17 cellular contexts compared by ENCODE assay signal in the genomic region with DNA sequence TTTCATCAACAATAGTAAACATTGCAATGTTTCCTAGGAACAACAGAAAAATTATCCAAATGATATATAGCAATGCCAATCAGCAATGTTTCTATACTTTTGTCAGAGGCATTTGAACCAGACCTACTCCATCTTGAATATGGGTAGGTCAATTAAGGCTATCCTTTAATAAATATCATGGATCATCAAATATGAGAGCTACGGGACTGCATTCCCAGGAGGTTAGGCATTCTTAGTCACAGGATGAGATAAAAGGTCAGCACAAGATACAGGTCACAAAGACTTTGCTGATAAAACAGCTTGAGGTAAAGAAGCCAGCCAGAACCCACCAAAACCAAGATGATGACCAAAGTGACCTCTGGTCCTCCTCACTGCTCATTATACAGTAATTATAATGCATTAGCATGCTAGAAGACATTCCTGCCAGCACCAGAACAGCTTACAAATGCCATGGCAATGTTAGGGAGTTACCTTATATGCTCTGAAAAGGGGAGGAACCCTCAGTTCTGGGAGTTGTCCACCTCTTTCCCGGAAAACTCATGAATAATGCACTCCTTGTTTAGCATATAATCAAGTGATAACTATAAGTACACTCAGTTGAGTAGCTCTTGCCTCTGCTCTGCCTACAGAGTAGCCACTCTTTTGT. TPM values are rescaled to one million over a fixed set of nuclear protein-coding genes. Genes with fewer than 3 reads are reported as not detected.
DNase-seq lines count a peak whose midpoint lies in the region; ATAC-seq and TF ChIP-seq lines count a peak whose summit lies in the region.
"Had no signal": no experiment of that assay in that cellular context is flagged by ENCODE, and none has a peak within 500 bp of the region (broad histone marks: within the 10 kb centered on the region; RNA-seq: fewer than 3 reads in every experiment).

No MANE protein-coding gene starts in this region.

- H3K27ac ChIP-seq in SK-N-SH (ENCODE audit: low read depth in 2 of 2, low read length in 1 of 2), result no peak overlapping the region
- H3K27ac ChIP-seq in lower lobe of right lung, result peak overlapping the region; percentile 76
- H3K27ac ChIP-seq in upper lobe of right lung, result peak overlapping the region; percentile 71
- H3K27ac ChIP-seq: KMS-11, VCaP had no signal

- no peaks in the 10 kb centered on the region for H3K27me3 Mint-ChIP-seq in dendritic cell treated with granulocyte-macrophage colony-stimulating factor and Interleukin-4, amounts not matched to agents 40 ng/mL and 50 ng/mL, for 4 days

- POLR2A ChIA-PET in SK-N-SH (lab: Yijun Ruan, JAX), result no interaction called here

- TF ChIP-seq CTCF in SK-N-SH (IDR thresholded peaks at IDR 0.05) (no peak), lower lobe of right lung (IDR thresholded peaks at IDR 0.05) (no peak), upper lobe of right lung (IDR thresholded peaks at IDR 0.05) (no peak)

- intact Hi-C loops in dendritic cell treated with granulocyte-macrophage colony-stimulating factor and Interleukin-4, amounts not matched to agents 40 ng/mL and 50 ng/mL, for 4 days (cut with micrococcal nuclease), result no loop called here
- intact Hi-C loops in lower lobe of right lung (cut with DNase I) (no loop called here), upper lobe of right lung (cut with DNase I) (no loop called here)

- WGBS in SK-N-SH (ENCODE audit: low lambda C conversion rate), result 49% methylated on average over 2 of the region's 2 CpGs

- H3K27ac Mint-ChIP-seq in dendritic cell treated with granulocyte-macrophage colony-stimulating factor and Interleukin-4, amounts not matched to agents 40 ng/mL and 50 ng/mL, for 4 days, result peak overlapping the region; percentile 92
- H3K27ac Mint-ChIP-seq in activated naive CD4-positive, alpha-beta T cell treated with anti-CD3 and anti-CD28 coated beads, Interleukin-2, amount 50 U/mL, for 72 hours, result no peak overlapping the region
- H3K27ac Mint-ChIP-seq: CD4-positive, alpha-beta T cell; stimulated activated naive CD8-positive, alpha-beta T cell treated with anti-CD3 and anti-CD28 coated beads, Interleukin-15, amount 100 ng/mL, for 72 hours had no signal

- no peaks in the 10 kb centered on the region for H3K9me2 ChIP-seq in SK-N-SH

- H3K4me1 Mint-ChIP-seq in dendritic cell treated with granulocyte-macrophage colony-stimulating factor and Interleukin-4, amounts not matched to agents 40 ng/mL and 50 ng/mL, for 4 days (ENCODE audit: low read depth), result peaks cover 62% of the 10 kb centered on the region

- CTCF ChIA-PET in SK-N-SH (lab: Yijun Ruan, JAX), result interaction anchor here (1.3 kb wide), 1 partner anchor 9 kb away, joined by 3 read pairs; no protein-coding TSS in a partner anchor

- H3K4me2 ChIP-seq in SK-N-SH, result no peak overlapping the region
- H3K4me2 ChIP-seq: KMS-11 had no signal

- TF ChIP-seq EP300 in SK-N-SH (IDR thresholded peaks at IDR 0.05; ENCODE audit: borderline replicate concordance in 1 of 2, low read depth in 1 of 2, low read length in 1 of 2), result no peak

- H3F3A ChIP-seq in SK-N-SH (replicated peaks; ENCODE audit: insufficient read depth), result peaks cover 14% of the 10 kb centered on the region

- H3K4me3 Mint-ChIP-seq in dendritic cell treated with granulocyte-macrophage colony-stimulating factor and Interleukin-4, amounts not matched to agents 40 ng/mL and 50 ng/mL, for 4 days, result no peak overlapping the region
- H3K4me3 Mint-ChIP-seq: stimulated activated naive CD8-positive, alpha-beta T cell treated with anti-CD3 and anti-CD28 coated beads, Interleukin-15, amount 100 ng/mL, for 72 hours had no signal

- H3K79me2 ChIP-seq in SK-N-SH (ENCODE audit: insufficient read depth), result no peaks in the 10 kb centered on the region

- no peaks in the 10 kb centered on the region for H3K9me3 Mint-ChIP-seq in dendritic cell treated with granulocyte-macrophage colony-stimulating factor and Interleukin-4, amounts not matched to agents 40 ng/mL and 50 ng/mL, for 4 days
- H3K9me3 Mint-ChIP-seq in activated naive CD4-positive, alpha-beta T cell treated with anti-CD3 and anti-CD28 coated beads, Interleukin-2, amount 50 U/mL, for 72 hours, result no peaks in the 10 kb centered on the region
- H3K9me3 Mint-ChIP-seq: CD4-positive, alpha-beta T cell; stimulated activated naive CD8-positive, alpha-beta T cell treated with anti-CD3 and anti-CD28 coated beads, Interleukin-15, amount 100 ng/mL, for 72 hours had no signal

- no peak overlapping the region for H3K9ac ChIP-seq in SK-N-SH
- H3K9ac ChIP-seq: KMS-11 had no signal

- H3K4me1 ChIP-seq in SK-N-SH (ENCODE audit: control insufficient read depth in 1 of 2, insufficient read depth in 2 of 2, low read depth in 1 of 2, low read length in 1 of 2) (peaks cover 0 to 14% of the 10 kb centered on the region in 2 experiments; a peak in 2 of 4 replicates), lower lobe of right lung (peaks cover 44% of the 10 kb centered on the region), upper lobe of right lung (peaks cover 29% of the 10 kb centered on the region)

- no peaks in the 10 kb centered on the region for H3K36me3 Mint-ChIP-seq in dendritic cell treated with granulocyte-macrophage colony-stimulating factor and Interleukin-4, amounts not matched to agents 40 ng/mL and 50 ng/mL, for 4 days (ENCODE audit: low read depth)
- no peaks in the 10 kb centered on the region for H3K36me3 Mint-ChIP-seq in activated naive CD4-positive, alpha-beta T cell treated with anti-CD3 and anti-CD28 coated beads, Interleukin-2, amount 50 U/mL, for 72 hours

- no peak for TF ChIP-seq RAD21 in SK-N-SH (IDR thresholded peaks at IDR 0.05; ENCODE audit: low read length)

- H3K27me3 ChIP-seq in SK-N-SH (ENCODE audit: insufficient read depth) (no peaks in the 10 kb centered on the region), lower lobe of right lung (ENCODE audit: low read depth) (no peaks in the 10 kb centered on the region), upper lobe of right lung (no peaks in the 10 kb centered on the region)

- no peak overlapping the region for H2AFZ ChIP-seq in SK-N-SH (ENCODE audit: low read depth)

- no peaks in the 10 kb centered on the region for H3K36me3 ChIP-seq in SK-N-SH (replicated peaks in 1 of 2; ENCODE audit: control insufficient read depth in 1 of 2, insufficient read depth in 2 of 2, low read length in 1 of 2)
- H3K36me3 ChIP-seq in lower lobe of right lung, result no peaks in the 10 kb centered on the region
- no peaks in the 10 kb centered on the region for H3K36me3 ChIP-seq in upper lobe of right lung

- H4K20me1 ChIP-seq in SK-N-SH (ENCODE audit: insufficient read depth), result no peaks in the 10 kb centered on the region

- H3K4me3 ChIP-seq in SK-N-SH (ENCODE audit: low read depth in 2 of 2, low read length in 1 of 2) (no peak overlapping the region), lower lobe of right lung (no peak overlapping the region), upper lobe of right lung (no peak overlapping the region)

- no peak for DNase-seq in SK-N-SH
- DNase-seq in lower lobe of right lung, result no peak
- DNase-seq in upper lobe of right lung, result no peak
- no peak for DNase-seq in RPMI8226
- DNase-seq in stimulated activated CD4-positive, alpha-beta T cell treated with anti-CD3 and anti-CD28 coated beads, Interleukin-4, amount 100 ng/mL, for 24 hours, result no peak
- DNase-seq in activated naive CD4-positive, alpha-beta T cell treated with anti-CD3 and anti-CD28 coated beads, Interleukin-2, amount 50 U/mL, for 72 hours (ENCODE audit: low spot score in 2 of 2), result no peak
- DNase-seq: CD4-positive, alpha-beta T cell; glutamatergic neuron; HCEC 1CT; midbrain; NCI-H1436; stimulated activated CD4-positive, alpha-beta T cell treated with anti-CD3 and anti-CD28 coated beads, Interleukin-12 subunit alpha, Interleukin-12 subunit beta, amount 100 ng/mL, for 4 hours; stimulated activated naive CD8-positive, alpha-beta T cell treated with anti-CD3 and anti-CD28 coated beads, Interleukin-15, amount 100 ng/mL, for 72 hours had no signal

- H3K9me3 ChIP-seq in SK-N-SH, result no peaks in the 10 kb centered on the region
- H3K9me3 ChIP-seq in lower lobe of right lung, result no peaks in the 10 kb centered on the region
- H3K9me3 ChIP-seq in upper lobe of right lung, result no peaks in the 10 kb centered on the region

- ATAC-seq in SK-N-SH treated with all-trans-retinoic acid at 6 μM for 48 hours, result no peak; the same call in 2 of the 3 replicates
- ATAC-seq in lower lobe of right lung, result peak; percentile 35 to 58
- no peak for ATAC-seq in upper lobe of right lung
- ATAC-seq in activated naive CD4-positive, alpha-beta T cell treated with anti-CD3 and anti-CD28 coated beads, Interleukin-2, amount 50 U/mL, for 72 hours, result no peak
- ATAC-seq: stimulated activated naive CD8-positive, alpha-beta T cell treated with anti-CD3 and anti-CD28 coated beads, Interleukin-15, amount 100 ng/mL, for 72 hours had no signal

TF ChIP-seq in SK-N-SH treated with all-trans-retinoic acid at 6 μM for 48 hours, 23 proteins besides CTCF, POLR2A, EP300 and RAD21 (continues in another document):
- no peak for TF ChIP-seq GLIS3 (CRISPR knock-in tag; IDR thresholded peaks at IDR 0.05)
- no peak for TF ChIP-seq ZNF565 (CRISPR knock-in tag; conservative IDR thresholded peaks at IDR 0.05; ENCODE audit: low read depth)
- TF ChIP-seq ARNTL (CRISPR knock-in tag; IDR thresholded peaks at IDR 0.05; ENCODE audit: borderline replicate concordance, low read depth), result no peak
- TF ChIP-seq RARB (CRISPR knock-in tag; IDR thresholded peaks at IDR 0.05), result no peak
- peak; percentile 92; the same call in 1 of the 2 replicates for TF ChIP-seq CSDC2 (CRISPR knock-in tag; IDR thresholded peaks at IDR 0.05)
- TF ChIP-seq ISL1 (CRISPR knock-in tag; IDR thresholded peaks at IDR 0.05), result peak; percentile 48

RNA-seq across cellular contexts. Expression of gene SERPINB6, which starts 8.6 kb away (rescaled TPM):
- 102 and 111 TPM in 2 replicates for polyA plus RNA-seq in SK-N-SH (2012; rRNA removed)
- polyA plus RNA-seq in SK-N-SH (2012; cell fraction: cytosol; rRNA removed), result 109 TPM in 2 replicates
- polyA plus RNA-seq in SK-N-SH (2012; cell fraction: nucleus; rRNA removed), result 123 and 128 TPM in 2 replicates
- total RNA-seq in lower lobe of right lung (160 TPM), upper lobe of right lung (157 TPM)
- total RNA-seq in activated naive CD4-positive, alpha-beta T cell treated with anti-CD3 and anti-CD28 coated beads, Interleukin-2, amount 50 U/mL, for 72 hours, result 10 to 100 TPM; 11.1 to 78.4 TPM

RNA-seq across cellular contexts. Expression of gene NQO2, which starts 19.8 kb away (rescaled TPM):
- polyA plus RNA-seq in SK-N-SH (2012; rRNA removed), result 19.2 and 22.5 TPM in 2 replicates
- 18.9 and 20.4 TPM in 2 replicates for polyA plus RNA-seq in SK-N-SH (2012; cell fraction: cytosol; rRNA removed)
- polyA plus RNA-seq in SK-N-SH (2012; cell fraction: nucleus; rRNA removed), result 14.6 and 18.6 TPM in 2 replicates
- 22.4 TPM for total RNA-seq in lower lobe of right lung
- total RNA-seq in upper lobe of right lung, result 20.6 TPM
- 10 to 100 TPM; 33.4 to 37.5 TPM for total RNA-seq in activated naive CD4-positive, alpha-beta T cell treated with anti-CD3 and anti-CD28 coated beads, Interleukin-2, amount 50 U/mL, for 72 hours

Comparison
In these comparisons a context has a peak if more than half of its experiments do, and no peak if none do; other contexts are left out.
1. ATAC-seq: peak in lower lobe of right lung (2 of 2); none in SK-N-SH treated with all-trans-retinoic acid at 6 μM for 48 hours (single experiment), upper lobe of right lung (single experiment) and activated naive CD4-positive, alpha-beta T cell treated with anti-CD3 and anti-CD28 coated beads, Interleukin-2, amount 50 U/mL, for 72 hours (0 of 2).
2. H3K27ac ChIP-seq: peak in lower lobe of right lung (single experiment) and upper lobe of right lung (single experiment); none in SK-N-SH (0 of 2).